In genomic region chr5:66981266-66981665, GRCh38 we compare ENCODE assay signal across 18 cellular contexts.
DNase-seq lines count a peak whose midpoint lies in the region; ATAC-seq and TF ChIP-seq lines count a peak whose summit lies in the region.
"Had no signal": no experiment of that assay in that cellular context is flagged by ENCODE, and none has a peak within 500 bp of the region (broad histone marks: within the 10 kb centered on the region; RNA-seq: fewer than 3 reads in every experiment).

No MANE protein-coding gene starts in this region.

- H3K36me3 ChIP-seq in HEK293 (ENCODE audit: control insufficient read depth in 2 of 2, insufficient read depth in 1 of 2, low read length in 2 of 2) = no peaks in the 10 kb centered on the region
- H3K36me3 ChIP-seq in left lung = no peaks in the 10 kb centered on the region
- no peaks in the 10 kb centered on the region for H3K36me3 ChIP-seq in tibial artery
- H3K36me3 ChIP-seq: SJCRH30 had no signal

- in situ Hi-C loops in KBM-7 (cut with MboI; ENCODE audit: low pct_unique_long_range_greater_than_20kb, low sequenced_read_pairs) = no loop called here

- H3K27ac ChIP-seq in HEK293 (ENCODE audit: extremely low read depth, low read depth, low read length) (peak overlapping the region; percentile 86), left lung (peak overlapping the region in 1 of 2 donors; percentile 27), tibial artery (peak overlapping the region; percentile 50 to 64)
- H3K27ac ChIP-seq: 22Rv1, C4-2B, RWPE1, SJCRH30 had no signal

- H3K27me3 ChIP-seq in left lung (no peaks in the 10 kb centered on the region), tibial artery (no peaks in the 10 kb centered on the region)
- H3K27me3 ChIP-seq: SJCRH30 had no signal

- TF ChIP-seq CTCF in HEK293 (tag by site-specific recombination; IDR thresholded peaks at IDR 0.05) = no peak
- no peak for TF ChIP-seq CTCF in left lung (IDR thresholded peaks at IDR 0.05)
- no peak for TF ChIP-seq CTCF in tibial artery (IDR thresholded peaks at IDR 0.05)

- no peak overlapping the region for H3K4me3 ChIP-seq in HEK293 (ENCODE audit: low read depth, low read length)
- H3K4me3 ChIP-seq in left lung = no peak overlapping the region
- no peak overlapping the region for H3K4me3 ChIP-seq in tibial artery
- H3K4me3 ChIP-seq: SJCRH30 had no signal

- intact Hi-C loops in left lung (cut with DNase I) = no loop called here
- intact Hi-C loops in tibial artery (cut with DNase I; ENCODE audit: low total_unique reads) = loop anchor here (10.0 kb wide), 1 partner anchor 224 kb away; no protein-coding TSS in a partner anchor

- H3K4me1 ChIP-seq in HEK293 (ENCODE audit: control insufficient read depth, insufficient read depth, low read length) = peaks cover 41% of the 10 kb centered on the region
- H3K4me1 ChIP-seq in left lung = peaks cover 3 to 6% of the 10 kb centered on the region in 2 donors
- peaks cover 0 to 39% (median 11%) of the 10 kb centered on the region in 4 donors for H3K4me1 ChIP-seq in tibial artery
- H3K4me1 ChIP-seq: SJCRH30 had no signal

- DNase-seq in DMS79 treated with DMSO at 0.1 percent for 48 hours (lab: John Stamatoyannopoulos, UW) (peak; percentile 44), DMS79 (lab: John Stamatoyannopoulos, UW) (no peak), left lung (no peak), tibial artery (no peak), KBM-7 (no peak), mucosa of gallbladder (ENCODE audit: low spot score) (no peak), RPMI8226 (no peak)
- DNase-seq: AML-193, NCI-H1694 treated with DMSO at 0.1 percent for 48 hours, NCI-H2227 treated with DMSO at 0.1 percent for 48 hours, NCI-H524, NCI-H82, PC-3, SJCRH30 had no signal

- CTCF ChIA-PET in HEK293 (lab: Yijun Ruan, JAX) = interaction anchor here (0.7 kb wide), 1 partner anchor 10 kb away, joined by 3 read pairs; no protein-coding TSS in a partner anchor

- POLR2A ChIA-PET in HEK293 (lab: Yijun Ruan, JAX) = no interaction called here

- H3K9me3 ChIP-seq in HEK293 (ENCODE audit: control insufficient read depth, insufficient read depth, low read depth, low read length) = no peaks in the 10 kb centered on the region
- no peaks in the 10 kb centered on the region for H3K9me3 ChIP-seq in left lung
- H3K9me3 ChIP-seq in tibial artery = no peaks in the 10 kb centered on the region
- H3K9me3 ChIP-seq: SJCRH30 had no signal

- peak; percentile 47 for ATAC-seq in left lung

TF ChIP-seq in HEK293, 187 proteins besides CTCF, POLR2A, EP300 and RAD21:
- TF ChIP-seq ZEB2 (tag by site-specific recombination; IDR thresholded peaks at IDR 0.05) (no peak), GLI4 (tag by site-specific recombination; IDR thresholded peaks at IDR 0.05) (no peak), ZBTB20 (tag by site-specific recombination; IDR thresholded peaks at IDR 0.05) (peak; percentile 37; the same call in 1 of the 2 replicates), ZFP3 (tag by site-specific recombination; IDR thresholded peaks at IDR 0.05; ENCODE audit: low read depth) (no peak)
TF ChIP-seq in HEK293: peak in this region for 1.
